22 cellular contexts compared by ENCODE assay signal in the genomic region with DNA sequence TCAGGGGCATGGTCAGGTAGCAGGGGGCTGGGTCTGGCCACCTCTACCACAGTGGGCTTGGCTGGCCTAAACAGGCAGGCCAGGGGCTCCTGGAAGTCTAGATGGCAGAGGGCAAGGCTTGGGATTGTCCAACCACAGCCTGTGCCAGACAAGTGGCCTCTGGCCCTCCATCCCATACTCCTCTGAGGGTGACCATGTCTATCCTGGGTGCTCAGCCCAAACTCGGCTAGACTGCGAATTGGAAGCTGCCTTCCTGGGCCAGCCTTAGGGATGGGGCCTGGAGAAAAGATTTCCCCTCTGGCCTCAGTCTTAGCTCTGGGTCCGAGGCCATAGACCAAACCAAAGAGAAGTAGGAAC.
A peak's percentile ranks its signal among the peaks of the same experiment; 100 is the strongest.
DNase-seq lines count a peak whose midpoint lies in the region; ATAC-seq, FAIRE-seq and TF ChIP-seq lines count a peak whose summit lies in the region.
"Had no signal": no experiment of that assay in that cellular context is flagged by ENCODE, and none has a peak within 500 bp of the region (broad histone marks: within the 10 kb centered on the region; RNA-seq: fewer than 3 reads in every experiment).

No MANE protein-coding gene starts in this region.

- H3K4me1 ChIP-seq in neuronal stem cell (ENCODE audit: control insufficient read depth in 2 of 2, insufficient read depth in 1 of 2, low read depth in 1 of 2, low read length in 2 of 2): peaks cover 0 to 4% of the 10 kb centered on the region in 2 donors
- no peaks in the 10 kb centered on the region for H3K4me1 ChIP-seq in CD8-positive, alpha-beta memory T cell (ENCODE audit: insufficient read depth, low read length)
- H3K4me1 ChIP-seq: A549, Peyer's patch had no signal

- no peak overlapping the region for H2BK120ac ChIP-seq in neuronal stem cell (ENCODE audit: low read depth, low read length)

- H3K18ac ChIP-seq in neuronal stem cell (ENCODE audit: low read length): peak overlapping the region; percentile 27

- H2BK5ac ChIP-seq in neuronal stem cell (ENCODE audit: low read length): no peak overlapping the region

- in situ Hi-C loops in GM13976 (cut with MboI; ENCODE audit: low sequenced_read_pairs, unreplicated experiment): loop anchor here (25.0 kb wide), 1 partner anchor 275 kb away; the partner anchor contains the start of gene BARX1

- peaks cover 19 to 29% (median 28%) of the 10 kb centered on the region in 5 donors for H3K9me3 Mint-ChIP-seq in CD8-positive, alpha-beta memory T cell

- no peak overlapping the region for H3K9ac ChIP-seq in neuronal stem cell (ENCODE audit: low read depth, low read length, poor library complexity)

- H3K36me3 Mint-ChIP-seq in CD8-positive, alpha-beta memory T cell: peaks cover 0 to 7% (median 0%) of the 10 kb centered on the region in 3 donors

- H3K27ac ChIP-seq in neuronal stem cell (replicated peaks; ENCODE audit: low read length): no peak overlapping the region
- no peak overlapping the region for H3K27ac ChIP-seq in CD8-positive, alpha-beta memory T cell (ENCODE audit: low read depth, low read length)
- H3K27ac ChIP-seq: A549, Peyer's patch had no signal

- peaks cover 0 to under 1% (median 0%) of the 10 kb centered on the region in 3 donors for H3K4me1 Mint-ChIP-seq in CD8-positive, alpha-beta memory T cell

- H2BK12ac ChIP-seq in neuronal stem cell (ENCODE audit: low read length): no peak overlapping the region

- no peak overlapping the region for H3K23ac ChIP-seq in neuronal stem cell (ENCODE audit: low read depth, low read length, poor library complexity)

- H2AK5ac ChIP-seq in neuronal stem cell (ENCODE audit: low read depth, low read length): no peak overlapping the region

- H3K14ac ChIP-seq in neuronal stem cell (ENCODE audit: low read length): peak overlapping the region; percentile 57

- no peak overlapping the region for H3K4me2 ChIP-seq in neuronal stem cell (ENCODE audit: insufficient read depth, low read length, poor library complexity, severe bottlenecking)
- H3K4me2 ChIP-seq: A549, GM23338 had no signal

- no peak for ATAC-seq in HG02571 (IDR thresholded peaks at IDR 0.05; ENCODE audit: unreplicated experiment)
- ATAC-seq: A549, GM23338, K562 had no signal

- H3K27me3 Mint-ChIP-seq in CD8-positive, alpha-beta memory T cell: peaks cover 6 to 15% of the 10 kb centered on the region in 2 donors

- H3K4me3 Mint-ChIP-seq in CD8-positive, alpha-beta memory T cell: no peak overlapping the region
- H3K4me3 Mint-ChIP-seq: CD4-positive, alpha-beta T cell; GM23338 had no signal

- TF ChIP-seq CTCF in GM13976 (IDR thresholded peaks at IDR 0.05; ENCODE audit: borderline replicate concordance, control extremely low read depth, extremely low read depth, insufficient read depth, missing control alignments) (no peak), bronchial epithelial cell (IDR thresholded peaks at IDR 0.05; ENCODE audit: insufficient read depth, low read length, severe bottlenecking) (no peak)

- peak; percentile 39 for DNase-seq in activated CD8-positive, alpha-beta memory T cell treated with anti-CD3 and anti-CD28 coated beads, Interleukin-2, amount 50 U/mL, for 48 hours
- no peak for DNase-seq in activated CD8-positive, alpha-beta memory T cell treated with anti-CD3 and anti-CD28 coated beads for 24 hours
- DNase-seq in GM13976 (ENCODE audit: low spot score) (peak; percentile 2), bronchial epithelial cell (ENCODE audit: low read depth) (no peak), neuronal stem cell (ENCODE audit: low spot score) (no peak)
- no peak for DNase-seq in stimulated activated naive CD4-positive, alpha-beta T cell treated with Interleukin-2 at 50 U/mL for 16 hours (lab: John Stamatoyannopoulos, UW)
- DNase-seq in CD8-positive, alpha-beta memory T cell: no peak
- DNase-seq: Calu3, GF-D8, NCI-H1105, NCI-H1694, NCI-H2081 treated with DMSO at 0.1 percent for 48 hours, NCI-H446 treated with DMSO at 0.1 percent for 48 hours, NCI-H69 had no signal

- H2BK15ac ChIP-seq in neuronal stem cell (ENCODE audit: low read length): no peak overlapping the region

- CTCF ChIA-PET in CD8-positive, alpha-beta memory T cell (lab: Charles Lee): no interaction called here

- WGBS in neuronal stem cell (ENCODE audit: extremely low coverage in 2 of 2, insufficient read length in 2 of 2, insufficient replicate concordance in 1 of 2), 2 donors: no CpG with 5 or more reads among the region's 3 CpGs

- no peaks in the 10 kb centered on the region for H3K79me1 ChIP-seq in neuronal stem cell (ENCODE audit: low read depth, low read length)

- H3K36me3 ChIP-seq in bronchial epithelial cell (ENCODE audit: control insufficient read depth, insufficient read depth, low read length): no peaks in the 10 kb centered on the region
- no peaks in the 10 kb centered on the region for H3K36me3 ChIP-seq in neuronal stem cell (replicated peaks in 1 of 2; ENCODE audit: control insufficient read depth in 2 of 2, insufficient read depth in 2 of 2, low read length in 2 of 2)
- H3K36me3 ChIP-seq in CD8-positive, alpha-beta memory T cell (ENCODE audit: insufficient read depth, low read length): no peaks in the 10 kb centered on the region
- H3K36me3 ChIP-seq: Peyer's patch had no signal

- no peak overlapping the region for H4K8ac ChIP-seq in neuronal stem cell (ENCODE audit: low read depth, low read length)

- POLR2A ChIA-PET in CD8-positive, alpha-beta memory T cell (lab: Charles Lee): no interaction called here

- H2AFZ ChIP-seq in neuronal stem cell (ENCODE audit: low read length): no peak overlapping the region

- no peak overlapping the region for H4K91ac ChIP-seq in neuronal stem cell (ENCODE audit: low read depth, low read length, poor library complexity)

- no peak overlapping the region for H3K27ac Mint-ChIP-seq in CD8-positive, alpha-beta memory T cell
- H3K27ac Mint-ChIP-seq: CD4-positive, alpha-beta T cell; GM23338 had no signal

- no peaks in the 10 kb centered on the region for H3K9me3 ChIP-seq in neuronal stem cell (replicated peaks in 1 of 2; ENCODE audit: control insufficient read depth in 2 of 2, insufficient read depth in 1 of 2, low read depth in 1 of 2, low read length in 2 of 2)
- no peaks in the 10 kb centered on the region for H3K9me3 ChIP-seq in CD8-positive, alpha-beta memory T cell (ENCODE audit: low read length)

- H3K27me3 ChIP-seq in bronchial epithelial cell (ENCODE audit: control insufficient read depth, insufficient read depth, low read length): no peaks in the 10 kb centered on the region
- H3K27me3 ChIP-seq in neuronal stem cell (ENCODE audit: control insufficient read depth in 3 of 3, insufficient read depth in 3 of 3, low read depth in 1 of 3, low read length in 3 of 3): peaks cover 0 to 12% (median 0%) of the 10 kb centered on the region in 3 experiments
- no peaks in the 10 kb centered on the region for H3K27me3 ChIP-seq in CD8-positive, alpha-beta memory T cell (ENCODE audit: insufficient read depth, low read length, poor library complexity, severe bottlenecking)
- H3K27me3 ChIP-seq: Peyer's patch had no signal

- FAIRE-seq in bronchial epithelial cell (lab: Jason Lieb, UNC): peak; percentile 43
- FAIRE-seq: A549, GM12891, GM18507, K562 had no signal

- H3K4me3 ChIP-seq in bronchial epithelial cell (ENCODE audit: low read depth, low read length) (no peak overlapping the region), neuronal stem cell (ENCODE audit: low read length in 2 of 2) (peak overlapping the region in 1 of 2 donors; percentile 24)
- no peak overlapping the region for H3K4me3 ChIP-seq in CD8-positive, alpha-beta memory T cell (ENCODE audit: low read length)
- H3K4me3 ChIP-seq: A549, GM23338, K562, Peyer's patch had no signal

- no peak overlapping the region for H3K4ac ChIP-seq in neuronal stem cell (ENCODE audit: low read length)

Comparison
In these comparisons a context has a peak if more than half of its experiments do, and no peak if none do; other contexts are left out.
1. DNase-seq: peak in activated CD8-positive, alpha-beta memory T cell treated with anti-CD3 and anti-CD28 coated beads, Interleukin-2, amount 50 U/mL, for 48 hours (single experiment) and GM13976 (single experiment); none in activated CD8-positive, alpha-beta memory T cell treated with anti-CD3 and anti-CD28 coated beads for 24 hours (single experiment), bronchial epithelial cell (single experiment), neuronal stem cell (single experiment), stimulated activated naive CD4-positive, alpha-beta T cell treated with Interleukin-2 at 50 U/mL for 16 hours (single experiment) and CD8-positive, alpha-beta memory T cell (0 of 5).